In genomic region chr11:130819561-130819960, GRCh38 we compare ENCODE assay signal across 22 cellular contexts.
DNase-seq lines count a peak whose midpoint lies in the region; ATAC-seq and TF ChIP-seq lines count a peak whose summit lies in the region.
"Had no signal": no experiment of that assay in that cellular context is flagged by ENCODE, and none has a peak within 500 bp of the region (broad histone marks: within the 10 kb centered on the region; RNA-seq: fewer than 3 reads in every experiment).

No MANE protein-coding gene starts in this region.

- peaks cover 44% of the 10 kb centered on the region for H3K4me1 Mint-ChIP-seq in nephron
- no peaks in the 10 kb centered on the region for H3K4me1 Mint-ChIP-seq in activated naive CD8-positive, alpha-beta T cell treated with anti-CD3 and anti-CD28 coated beads for 36 hours

- no peak overlapping the region for H3K4me3 Mint-ChIP-seq in nephron
- no peak overlapping the region for H3K4me3 Mint-ChIP-seq in activated naive CD8-positive, alpha-beta T cell treated with anti-CD3 and anti-CD28 coated beads for 36 hours
- H3K4me3 Mint-ChIP-seq: CD8-positive, alpha-beta T cell had no signal

- no peaks in the 10 kb centered on the region for H3K79me2 ChIP-seq in SK-N-SH (ENCODE audit: insufficient read depth)

- H3K4me1 ChIP-seq in SK-N-SH (ENCODE audit: control insufficient read depth in 1 of 2, insufficient read depth in 2 of 2, low read depth in 1 of 2, low read length in 1 of 2) = no peaks in the 10 kb centered on the region; a peak in 1 of 4 replicates
- H3K4me1 ChIP-seq: BLaER1 treated with 17β-estradiol and CSF1 and Interleukin-3, amounts not matched to agents 10 nM and 100 nM; SJSA1 had no signal

- TF ChIP-seq EP300 in SK-N-SH (IDR thresholded peaks at IDR 0.05; ENCODE audit: borderline replicate concordance in 1 of 2, low read depth in 1 of 2, low read length in 1 of 2) = no peak

- no peaks in the 10 kb centered on the region for H3K27me3 ChIP-seq in SK-N-SH (ENCODE audit: insufficient read depth)
- H3K27me3 ChIP-seq: BLaER1 treated with 17β-estradiol and CSF1 and Interleukin-3, amounts not matched to agents 10 nM and 100 nM; MG63; SJSA1 had no signal

- peak overlapping the region; percentile 27 to 85 (median 56) for H3K27ac Mint-ChIP-seq in nephron
- H3K27ac Mint-ChIP-seq in activated naive CD8-positive, alpha-beta T cell treated with anti-CD3 and anti-CD28 coated beads for 36 hours = no peak overlapping the region
- H3K27ac Mint-ChIP-seq: CD8-positive, alpha-beta T cell had no signal

- no peaks in the 10 kb centered on the region for H3K9me3 Mint-ChIP-seq in nephron
- no peaks in the 10 kb centered on the region for H3K9me3 Mint-ChIP-seq in activated naive CD8-positive, alpha-beta T cell treated with anti-CD3 and anti-CD28 coated beads for 36 hours
- H3K9me3 Mint-ChIP-seq: CD8-positive, alpha-beta T cell had no signal

- no peak overlapping the region for H3K4me3 ChIP-seq in SK-N-SH (ENCODE audit: low read depth in 2 of 2, low read length in 1 of 2)
- H3K4me3 ChIP-seq: BLaER1 treated with 17β-estradiol and CSF1 and Interleukin-3, amounts not matched to agents 10 nM and 100 nM; MG63; SJSA1 had no signal

- POLR2A ChIA-PET in SK-N-SH (lab: Yijun Ruan, JAX) = no interaction called here

- H3K9me2 ChIP-seq in SK-N-SH = no peaks in the 10 kb centered on the region

- TF ChIP-seq CTCF in SK-N-SH (IDR thresholded peaks at IDR 0.05) = no peak
- no peak for TF ChIP-seq CTCF in nephron (IDR thresholded peaks at IDR 0.05; ENCODE audit: unreplicated experiment in 3 of 3)

- H3K27me3 Mint-ChIP-seq in nephron (ENCODE audit: low read depth) = no peaks in the 10 kb centered on the region
- no peaks in the 10 kb centered on the region for H3K27me3 Mint-ChIP-seq in activated naive CD8-positive, alpha-beta T cell treated with anti-CD3 and anti-CD28 coated beads for 36 hours

- H3F3A ChIP-seq in SK-N-SH (replicated peaks; ENCODE audit: insufficient read depth) = no peaks in the 10 kb centered on the region

- no peak for DNase-seq in SK-N-SH
- DNase-seq in epidermal melanocyte (ENCODE audit: insufficient read length, low spot score) = peak; percentile 30
- no peak for DNase-seq in RKO (ENCODE audit: low spot score)
- DNase-seq in activated naive CD8-positive, alpha-beta T cell treated with anti-CD3 and anti-CD28 coated beads for 36 hours = no peak
- DNase-seq: 8988T; CD8-positive, alpha-beta T cell; H7; Kasumi-1; MG63; NCI-H1048; NCI-H1436; NCI-H2029 treated with DMSO at 0.1 percent for 48 hours; NCI-H2171 treated with DMSO at 0.1 percent for 48 hours; NCI-H446; NCI-H526 treated with DMSO at 0.1 percent for 48 hours had no signal

- no peaks in the 10 kb centered on the region for H3K36me3 ChIP-seq in SK-N-SH (replicated peaks in 1 of 2; ENCODE audit: control insufficient read depth in 1 of 2, insufficient read depth in 2 of 2, low read length in 1 of 2)
- H3K36me3 ChIP-seq: BLaER1 treated with 17β-estradiol and CSF1 and Interleukin-3, amounts not matched to agents 10 nM and 100 nM; MG63; SJSA1 had no signal

- CTCF ChIA-PET in SK-N-SH (lab: Yijun Ruan, JAX) = no interaction called here

- H3K9me3 ChIP-seq in SK-N-SH = no peaks in the 10 kb centered on the region
- H3K9me3 ChIP-seq: BLaER1 treated with 17β-estradiol and CSF1 and Interleukin-3, amounts not matched to agents 10 nM and 100 nM; MG63; SJSA1 had no signal

- peak; percentile 51 for ATAC-seq in SK-N-SH treated with all-trans-retinoic acid at 6 μM for 48 hours
- no peak for ATAC-seq in HG02981 (IDR thresholded peaks at IDR 0.05; ENCODE audit: unreplicated experiment)
- ATAC-seq in HG03175 (IDR thresholded peaks at IDR 0.05; ENCODE audit: unreplicated experiment) = no peak
- ATAC-seq: CD8-positive, alpha-beta T cell; Panc1 had no signal

- H3K36me3 Mint-ChIP-seq in nephron (ENCODE audit: low read depth) = no peaks in the 10 kb centered on the region
- H3K36me3 Mint-ChIP-seq in activated naive CD8-positive, alpha-beta T cell treated with anti-CD3 and anti-CD28 coated beads for 36 hours = no peaks in the 10 kb centered on the region
- H3K36me3 Mint-ChIP-seq: CD8-positive, alpha-beta T cell had no signal

- WGBS in SK-N-SH (ENCODE audit: low lambda C conversion rate) = 30% methylated on average over 8 of the region's 8 CpGs

- no peaks in the 10 kb centered on the region for H4K20me1 ChIP-seq in SK-N-SH (ENCODE audit: insufficient read depth)
- H4K20me1 ChIP-seq: BLaER1 treated with 17β-estradiol and CSF1 and Interleukin-3, amounts not matched to agents 10 nM and 100 nM had no signal

- H3K27ac ChIP-seq in SK-N-SH (ENCODE audit: low read depth in 2 of 2, low read length in 1 of 2) = no peak overlapping the region
- H3K27ac ChIP-seq: BLaER1 treated with 17β-estradiol and CSF1 and Interleukin-3, amounts not matched to agents 10 nM and 100 nM; SJSA1 had no signal

- no peak overlapping the region for H3K9ac ChIP-seq in SK-N-SH
- H3K9ac ChIP-seq: BLaER1 treated with 17β-estradiol and CSF1 and Interleukin-3, amounts not matched to agents 10 nM and 100 nM had no signal

- no peak overlapping the region for H2AFZ ChIP-seq in SK-N-SH (ENCODE audit: low read depth)

- TF ChIP-seq RAD21 in SK-N-SH (IDR thresholded peaks at IDR 0.05; ENCODE audit: low read length) = no peak

- H3K4me2 ChIP-seq in SK-N-SH = no peak overlapping the region
- H3K4me2 ChIP-seq: BLaER1 treated with 17β-estradiol and CSF1 and Interleukin-3, amounts not matched to agents 10 nM and 100 nM had no signal

TF ChIP-seq in SK-N-SH treated with all-trans-retinoic acid at 6 μM for 48 hours, 23 proteins besides CTCF, POLR2A, EP300 and RAD21 (continues in another document):
- TF ChIP-seq BACH2 (CRISPR knock-in tag; IDR thresholded peaks at IDR 0.05; ENCODE audit: borderline replicate concordance) = no peak
- no peak for TF ChIP-seq TCF4 (CRISPR knock-in tag; IDR thresholded peaks at IDR 0.05; ENCODE audit: borderline replicate concordance)
- TF ChIP-seq ZFP30 (CRISPR knock-in tag; IDR thresholded peaks at IDR 0.05) = no peak
- no peak for TF ChIP-seq POU6F1 (CRISPR knock-in tag; IDR thresholded peaks at IDR 0.05; ENCODE audit: borderline replicate concordance, low read depth)
- no peak for TF ChIP-seq CSRNP3 (CRISPR knock-in tag; IDR thresholded peaks at IDR 0.05)

TF ChIP-seq in SK-N-SH, 30 proteins besides CTCF, POLR2A, EP300 and RAD21:
- TF ChIP-seq JUND (IDR thresholded peaks at IDR 0.05) = no peak
